In the genomic region with DNA sequence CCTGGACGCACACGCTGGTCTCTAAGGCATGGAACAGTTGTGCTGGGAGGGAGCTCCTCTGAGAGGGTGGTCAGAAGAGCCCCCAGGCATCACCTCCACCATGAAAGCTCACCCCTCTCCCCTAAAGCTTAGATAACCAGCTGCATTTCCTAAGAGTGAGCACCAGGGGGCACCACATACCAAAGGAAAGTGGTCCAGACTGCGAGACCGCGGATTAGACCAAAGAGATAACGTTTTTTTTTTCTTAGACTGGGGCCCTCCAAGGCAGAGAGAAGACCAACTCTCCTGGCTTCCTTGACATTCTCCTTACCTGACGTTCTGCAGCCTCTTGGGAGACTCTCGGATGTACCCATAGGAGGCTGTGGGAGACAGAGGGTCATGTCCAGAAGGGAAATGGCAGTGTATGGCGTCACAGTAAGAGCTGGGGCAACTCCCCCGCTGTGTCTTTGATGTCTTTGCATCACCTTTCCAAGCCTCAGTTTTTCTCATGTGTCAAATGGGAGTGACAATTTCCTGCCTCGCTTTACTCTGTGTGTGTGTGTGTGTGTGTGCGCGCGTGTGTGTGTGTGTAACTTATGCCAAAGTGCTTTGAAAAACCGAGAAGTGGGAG, we compare ENCODE assay signal across 8 cellular contexts. TPM values are rescaled to one million over a fixed set of nuclear protein-coding genes. Genes with fewer than 3 reads are reported as not detected.
DNase-seq lines count a peak whose midpoint lies in the region; ATAC-seq and TF ChIP-seq lines count a peak whose summit lies in the region.

No MANE protein-coding gene starts in this region.

- ATAC-seq in heart right ventricle (peak; percentile 39 to 80 (median 72)), HG02840 (IDR thresholded peaks at IDR 0.05; ENCODE audit: low FRiP score, unreplicated experiment) (no peak), HG03108 (IDR thresholded peaks at IDR 0.05; ENCODE audit: unreplicated experiment) (no peak)

- DNase-seq in Daoy (ENCODE audit: low read depth) = peak; percentile 72
- DNase-seq in LNCaP clone FGC (ENCODE audit: low read depth) = no peak
- peak; percentile 58 for DNase-seq in SW480 (ENCODE audit: low spot score)
- DNase-seq in heart right ventricle = peak; percentile 35 to 60
- DNase-seq in retinal pigment epithelial cell (ENCODE audit: low read depth) = no peak

- H3K36me3 ChIP-seq in heart right ventricle = no peaks in the 10 kb centered on the region

- TF ChIP-seq CTCF in LNCaP clone FGC (IDR thresholded peaks at IDR 0.05; ENCODE audit: control insufficient read depth, extremely low read depth, insufficient read depth) = peak; percentile 64
- peak; percentile 78 to 92 (median 88) for TF ChIP-seq CTCF in heart right ventricle (IDR thresholded peaks at IDR 0.05)
- peak; percentile 84 for TF ChIP-seq CTCF in retinal pigment epithelial cell (conservative IDR thresholded peaks at IDR 0.05; ENCODE audit: low read depth, low read length)

- H3K27me3 ChIP-seq in heart right ventricle = peaks cover 0 to 6% (median 0%) of the 10 kb centered on the region in 7 donors

- H3K27ac ChIP-seq in heart right ventricle = no peak overlapping the region

- H3K4me3 Mint-ChIP-seq in activated naive CD8-positive, alpha-beta T cell = peak overlapping the region; percentile 25

- no peaks in the 10 kb centered on the region for H3K9me3 ChIP-seq in heart right ventricle

- H3K4me1 Mint-ChIP-seq in activated naive CD8-positive, alpha-beta T cell (ENCODE audit: low read depth) = peaks cover 33% of the 10 kb centered on the region

- H3K4me3 ChIP-seq in LNCaP clone FGC (ENCODE audit: low read depth, low read length) (no peak overlapping the region), heart right ventricle (peak overlapping the region in 1 of 10 donors; percentile 23), retinal pigment epithelial cell (ENCODE audit: low read length) (no peak overlapping the region)

- peaks cover 0 to 19% (median 4%) of the 10 kb centered on the region in 9 donors for H3K4me1 ChIP-seq in heart right ventricle

- no peaks in the 10 kb centered on the region for H3K27me3 Mint-ChIP-seq in activated naive CD8-positive, alpha-beta T cell

- H3K36me3 Mint-ChIP-seq in activated naive CD8-positive, alpha-beta T cell = no peaks in the 10 kb centered on the region

- no peak overlapping the region for H3K27ac Mint-ChIP-seq in activated naive CD8-positive, alpha-beta T cell

- H3K9me3 Mint-ChIP-seq in activated naive CD8-positive, alpha-beta T cell (ENCODE audit: low read depth) = no peaks in the 10 kb centered on the region

- intact Hi-C loops in heart right ventricle (cut with DNase I) = loop anchor here in 8 of 10 donors (1.0 to 5.0 kb wide), 9 partner anchors 191 to 438 kb away; no protein-coding TSS in a partner anchor

- WGBS in heart right ventricle, 2 donors = 29 to 30% methylated on average over 15 of the region's 15 CpGs

RNA-seq across cellular contexts. Expression of a gene that starts 12.3 kb away (rescaled TPM):
- total RNA-seq in Daoy (2014; rRNA removed; shearing (Covaris generic)) = 1.2 and 1.3 TPM in 2 replicates
- total RNA-seq in heart right ventricle = 1 to 10 TPM; 2.0 to 3.7 (median 2.6) TPM
- polyA plus RNA-seq in heart right ventricle = 1 to 10 TPM in 1 of 2 donors, under 1 TPM in 1; 0.51 to 1.2 TPM

RNA-seq across cellular contexts. Expression of a gene that starts 56.5 kb away (rescaled TPM):
- not detected in 2 replicates for total RNA-seq in Daoy (2014; rRNA removed; shearing (Covaris generic))
- 1 to 10 TPM in 1 of 10 donors, under 1 TPM in 8, not detected in 1; 0.13 to 1.6 (median 0.31) TPM for total RNA-seq in heart right ventricle
- under 1 TPM; 0.07 to 0.29 TPM for polyA plus RNA-seq in heart right ventricle

Comparison
In these comparisons a context has a peak if more than half of its experiments do, and no peak if none do; other contexts are left out.
1. DNase-seq: peak in Daoy (single experiment), SW480 (single experiment) and heart right ventricle (2 of 2); none in LNCaP clone FGC (single experiment) and retinal pigment epithelial cell (single experiment).
2. ATAC-seq: peak in heart right ventricle (8 of 8); none in HG02840 (single experiment) and HG03108 (single experiment).
3. Peak in every context shown above with its lines, with median percentiles within 50 percentile points of each other: CTCF ChIP-seq.